Comparison of ENCODE assay signal across 8 cellular contexts in the genomic region with DNA sequence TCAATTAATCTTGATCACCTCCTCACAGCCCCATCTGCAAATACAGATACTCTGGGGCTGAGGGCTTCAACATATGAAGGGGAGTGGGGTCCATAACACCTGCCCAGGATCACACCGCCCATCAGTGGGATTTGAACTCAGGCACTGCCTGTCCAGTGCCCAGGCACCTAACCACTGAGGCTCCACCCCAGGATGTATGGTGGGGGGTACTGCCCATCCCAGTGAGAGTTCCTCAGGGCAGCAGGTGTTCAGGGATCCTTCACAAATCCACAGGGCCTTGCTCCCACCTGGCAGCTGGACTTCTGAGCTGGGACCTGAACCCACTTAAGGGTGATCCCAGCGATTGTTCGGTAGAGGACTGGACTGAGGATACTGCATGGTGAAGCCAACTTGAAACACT. TPM values are rescaled to one million over a fixed set of nuclear protein-coding genes. Genes with fewer than 3 reads are reported as not detected.
DNase-seq lines count a peak whose midpoint lies in the region; ATAC-seq and TF ChIP-seq lines count a peak whose summit lies in the region.

No MANE protein-coding gene starts in this region.

- H3K4me3 Mint-ChIP-seq in natural killer cell: peak overlapping the region; percentile 88

- DNase-seq in AG04450 (ENCODE audit: low read depth, low spot score): no peak
- no peak for DNase-seq in coronary artery (ENCODE audit: low spot score)
- DNase-seq in natural killer cell: no peak
- DNase-seq in stimulated activated CD4-positive, alpha-beta T cell treated with anti-CD3 and anti-CD28 coated beads, Interleukin-2, amount 100 ng/mL, for 48 hours: no peak
- no peak for DNase-seq in D341Med (ENCODE audit: low spot score)
- DNase-seq in COR-L47 (lab: John Stamatoyannopoulos, UW): no peak
- DNase-seq in glomerular visceral epithelial cell (ENCODE audit: extremely low spot score): no peak

- POLR2A ChIA-PET in AG04450 (lab: Yijun Ruan, JAX): no interaction called here

- H3K27me3 ChIP-seq in AG04450 (ENCODE audit: control insufficient read depth, insufficient read depth, low read length) (peaks cover 2% of the 10 kb centered on the region), HUES64 (ENCODE audit: insufficient read depth, low read length) (peaks cover 11% of the 10 kb centered on the region; the same call in 1 of the 2 replicates)

- H3K9me3 Mint-ChIP-seq in natural killer cell: no peaks in the 10 kb centered on the region

- peaks cover 10 to 13% of the 10 kb centered on the region in 2 donors for H3K27me3 Mint-ChIP-seq in natural killer cell (ENCODE audit: low read depth in 2 of 2)

- peaks cover 8% of the 10 kb centered on the region; the same call in 1 of the 2 replicates for H3K36me3 ChIP-seq in HUES64 (ENCODE audit: insufficient read depth, low read length)

- TF ChIP-seq CTCF in AG04450 (IDR thresholded peaks at IDR 0.05; ENCODE audit: low read depth, low read length) (no peak), coronary artery (IDR thresholded peaks at IDR 0.05) (no peak), natural killer cell (IDR thresholded peaks at IDR 0.05) (no peak)

- no peak overlapping the region for H3K27ac Mint-ChIP-seq in natural killer cell

- H3K36me3 Mint-ChIP-seq in natural killer cell: no peaks in the 10 kb centered on the region

- peaks cover 23 to 25% of the 10 kb centered on the region in 2 donors for H3K4me1 Mint-ChIP-seq in natural killer cell

- intact Hi-C loops in natural killer cell (cut with micrococcal nuclease): no loop called here

- H3K9me3 ChIP-seq in AG04450 (ENCODE audit: control insufficient read depth, insufficient read depth, low read length) (no peaks in the 10 kb centered on the region; the same call in 1 of the 2 replicates), HUES64 (ENCODE audit: insufficient read depth, low read depth, low read length) (no peaks in the 10 kb centered on the region)

- no peak for ATAC-seq in natural killer cell

- H3K27ac ChIP-seq in AG04450 (ENCODE audit: low read depth, low read length): peak overlapping the region; percentile 21
- no peak overlapping the region for H3K27ac ChIP-seq in HUES64 (ENCODE audit: low read depth, low read length)
- peak overlapping the region; percentile 90 to 92 for H3K27ac ChIP-seq in coronary artery

- CTCF ChIA-PET in AG04450 (lab: Charles Lee): interaction anchor here (0.8 kb wide), 1 partner anchor 23 kb away, joined by 4 read pairs; no protein-coding TSS in a partner anchor

- H3K4me3 ChIP-seq in AG04450 (ENCODE audit: low read depth, low read length): peak overlapping the region; percentile 51
- H3K4me3 ChIP-seq in HUES64 (ENCODE audit: low read length): peak overlapping the region; percentile 53
- peak overlapping the region; percentile 90 for H3K4me3 ChIP-seq in coronary artery

- 73% methylated on average over 3 of the region's 3 CpGs for WGBS in HUES64

- H3K9ac ChIP-seq in HUES64 (ENCODE audit: low read depth, low read length): no peak overlapping the region

- H3K4me1 ChIP-seq in HUES64 (ENCODE audit: insufficient read depth, low read length): peaks cover 12% of the 10 kb centered on the region

RNA-seq across cellular contexts. Expression of a gene that starts 33.2 kb away (rescaled TPM):
- 2.6 and 3.2 TPM in 2 replicates for polyA plus RNA-seq in AG04450 (2011; rRNA removed)
- polyA minus RNA-seq in AG04450 (2011; rRNA and poly(A)+ RNA removed): 5.9 and 7.5 TPM in 2 replicates
- 4.7 TPM for polyA plus RNA-seq in HUES64 (2013, experiment 1 of 2)
- 3.3 TPM for polyA plus RNA-seq in HUES64 (2013, experiment 2 of 2)
- 10 to 100 TPM; 10.3 to 14.7 (median 13.7) TPM for total RNA-seq in natural killer cell
